Comparison of ENCODE assay signal across 8 cellular contexts in genomic region chr12:57458665-57459054, GRCh38. TPM values are rescaled to one million over a fixed set of nuclear protein-coding genes. Genes with fewer than 3 reads are reported as not detected.
DNase-seq lines count a peak whose midpoint lies in the region; ATAC-seq and TF ChIP-seq lines count a peak whose summit lies in the region.

No MANE protein-coding gene starts in this region.

- RAD21 ChIA-PET in HCT116 (lab: Charles Lee; ENCODE audit: low non-redundant PET in 1 of 2, low total read pairs in 2 of 2, uncharacterized antibody in 2 of 2, unreplicated experiment in 2 of 2) = interaction anchor here in 1 of 2 experiments (0.6 kb wide), 1 partner anchor 16 kb away, joined by 3 read pairs; no protein-coding TSS in a partner anchor

- no peak for TF ChIP-seq POLR2A in HCT116 (IDR thresholded peaks at IDR 0.05; ENCODE audit: borderline replicate concordance, extremely low read depth, insufficient read depth, insufficient read length)

- no peak for DNase-seq in HCT116 (ENCODE audit: low read depth, low spot score)
- no peak for DNase-seq in activated CD4-positive, alpha-beta memory T cell treated with anti-CD3 and anti-CD28 coated beads for 36 hours
- DNase-seq in right cardiac atrium = peak in 1 of 3 donors; percentile 55
- no peak for DNase-seq in smooth muscle cell (lab: John Stamatoyannopoulos, UW; ENCODE audit: unreplicated experiment)
- no peak for DNase-seq in effector CD4-positive, alpha-beta T cell
- DNase-seq in SHP77 (lab: John Stamatoyannopoulos, UW) = no peak

- H4K20me1 ChIP-seq in HCT116 (ENCODE audit: insufficient read depth) (no peaks in the 10 kb centered on the region), smooth muscle cell (ENCODE audit: low read depth) (no peaks in the 10 kb centered on the region)

- no peaks in the 10 kb centered on the region for H3K9me2 ChIP-seq in HCT116 (ENCODE audit: insufficient read depth)

- peak overlapping the region; percentile 57; the same call in 1 of the 2 replicates for H3K9ac ChIP-seq in HCT116 (ENCODE audit: low read length)
- H3K9ac ChIP-seq in smooth muscle cell (ENCODE audit: low read depth) = peak overlapping the region; percentile 66

- H3K36me3 ChIP-seq in HCT116 (ENCODE audit: control insufficient read depth in 1 of 2, insufficient read depth in 2 of 2, low read length in 2 of 2) (no peaks in the 10 kb centered on the region), smooth muscle cell (ENCODE audit: low read depth) (no peaks in the 10 kb centered on the region)

- peak overlapping the region; percentile 94 for H2AFZ ChIP-seq in HCT116 (ENCODE audit: low read depth, low read length, poor library complexity, severe bottlenecking)
- H2AFZ ChIP-seq in smooth muscle cell (ENCODE audit: low read depth) = peak overlapping the region; percentile 77

- peak overlapping the region; percentile 89 for H3K4me3 Mint-ChIP-seq in activated CD4-positive, alpha-beta memory T cell treated with anti-CD3 and anti-CD28 coated beads for 36 hours

- no peaks in the 10 kb centered on the region for H3K9me3 ChIP-seq in HCT116 (ENCODE audit: control insufficient read depth in 1 of 2, insufficient read depth in 1 of 2, low read depth in 1 of 2, low read length in 2 of 2)
- H3K9me3 ChIP-seq in right cardiac atrium (ENCODE audit: control insufficient read depth, low read length) = no peaks in the 10 kb centered on the region
- H3K9me3 ChIP-seq in smooth muscle cell (replicated peaks; ENCODE audit: low read depth) = no peaks in the 10 kb centered on the region

- H3K4me3 ChIP-seq in HCT116 (replicated peaks in 1 of 2; ENCODE audit: low read depth in 1 of 2, low read length in 2 of 2) = peak overlapping the region; percentile 75
- H3K4me3 ChIP-seq in right cardiac atrium (ENCODE audit: low read length) = peak overlapping the region; percentile 54
- H3K4me3 ChIP-seq in smooth muscle cell = peak overlapping the region; percentile 73

- TSS peak; percentile 65 for BruUV-seq in HCT116 (replicated peaks; lab: Mats Ljungman, UMichigan)

- peaks cover 41% of the 10 kb centered on the region for H3K4me1 Mint-ChIP-seq in activated CD4-positive, alpha-beta memory T cell treated with anti-CD3 and anti-CD28 coated beads for 36 hours (ENCODE audit: low read depth)

- H3K27ac ChIP-seq in HCT116 (ENCODE audit: low read depth, low read length) = peak overlapping the region; percentile 65
- peak overlapping the region; percentile 71 for H3K27ac ChIP-seq in right cardiac atrium (ENCODE audit: low read length)
- peak overlapping the region; percentile 89 for H3K27ac ChIP-seq in smooth muscle cell (ENCODE audit: low read depth)

- H3K27me3 Mint-ChIP-seq in activated CD4-positive, alpha-beta memory T cell treated with anti-CD3 and anti-CD28 coated beads for 36 hours = peaks cover 5% of the 10 kb centered on the region

- H3K36me3 Mint-ChIP-seq in activated CD4-positive, alpha-beta memory T cell treated with anti-CD3 and anti-CD28 coated beads for 36 hours = no peaks in the 10 kb centered on the region

- H3F3A ChIP-seq in smooth muscle cell (ENCODE audit: low read depth) = peaks cover 10% of the 10 kb centered on the region

- no peak for TF ChIP-seq CTCF in HCT116 (IDR thresholded peaks at IDR 0.05 in 2 of 3, conservative IDR thresholded peaks at IDR 0.05 in 1 of 3; ENCODE audit: borderline replicate concordance in 1 of 3, insufficient read depth in 1 of 3, low read depth in 2 of 3, low read length in 2 of 3)
- no peak for TF ChIP-seq CTCF in smooth muscle cell (IDR thresholded peaks at IDR 0.05; ENCODE audit: borderline replicate concordance, insufficient read depth, poor library complexity, severe bottlenecking)

- H3K27ac Mint-ChIP-seq in activated CD4-positive, alpha-beta memory T cell treated with anti-CD3 and anti-CD28 coated beads for 36 hours = peak overlapping the region; percentile 92

- intact Hi-C loops in HCT116 (cut with micrococcal nuclease) (loop anchor here (2.0 kb wide), 1 partner anchor 28 kb away; no protein-coding TSS in a partner anchor), right cardiac atrium (cut with DNase I) (no loop called here)
- intact Hi-C loops in activated CD4-positive, alpha-beta memory T cell treated with anti-CD3 and anti-CD28 coated beads for 36 hours (cut with micrococcal nuclease) = loop anchor here (1.0 to 5.0 kb wide), 3 partner anchors 62 to 245 kb away; partner anchors contain the start of gene DDIT3

- POLR2A ChIA-PET in HCT116 (lab: Charles Lee) = interaction anchor here (1.0 to 1.7 kb wide), 2 partner anchors 10 to 245 kb away, joined by 4 to 6 read pairs; no protein-coding TSS in a partner anchor
- POLR2A ChIA-PET in activated CD4-positive, alpha-beta memory T cell treated with anti-CD3 and anti-CD28 coated beads for 36 hours (lab: Charles Lee) = interaction anchor here (0.8 to 2.4 kb wide), 3 partner anchors 19 to 206 kb away, joined by 3 to 10 read pairs (median 3); no protein-coding TSS in a partner anchor

- H3K9me3 Mint-ChIP-seq in activated CD4-positive, alpha-beta memory T cell treated with anti-CD3 and anti-CD28 coated beads for 36 hours = no peaks in the 10 kb centered on the region

- H3K4me2 ChIP-seq in HCT116 (ENCODE audit: low read length) (peak overlapping the region; percentile 99), smooth muscle cell (peak overlapping the region; percentile 100)

- peaks cover 38 to 68% of the 10 kb centered on the region in 2 experiments for H3K4me1 ChIP-seq in HCT116 (ENCODE audit: control insufficient read depth in 1 of 2, insufficient read depth in 2 of 2, low read length in 2 of 2)
- H3K4me1 ChIP-seq in right cardiac atrium (ENCODE audit: control insufficient read depth, insufficient read depth, low read length) = no peaks in the 10 kb centered on the region
- peaks cover 23% of the 10 kb centered on the region for H3K4me1 ChIP-seq in smooth muscle cell (ENCODE audit: low read depth)

- H3K27me3 ChIP-seq in HCT116 (ENCODE audit: insufficient read depth, low read length) = no peaks in the 10 kb centered on the region
- no peaks in the 10 kb centered on the region for H3K27me3 ChIP-seq in right cardiac atrium (ENCODE audit: control insufficient read depth, insufficient read depth)
- H3K27me3 ChIP-seq in smooth muscle cell (ENCODE audit: low read depth) = no peaks in the 10 kb centered on the region

- ATAC-seq in HCT116 = no peak
- ATAC-seq in right cardiac atrium = no peak
- no peak for ATAC-seq in HG03135 (IDR thresholded peaks at IDR 0.05; ENCODE audit: unreplicated experiment)
- ATAC-seq in GM21786 (IDR thresholded peaks at IDR 0.05; ENCODE audit: unreplicated experiment) = no peak

- CTCF ChIA-PET in HCT116 (lab: Charles Lee) = interaction anchor here (0.6 to 1.7 kb wide), 15 partner anchors 8 to 389 kb away, joined by 3 to 11 read pairs (median 4); partner anchors contain the start of genes DCTN2, LRP1 and SHMT2
- CTCF ChIA-PET in activated CD4-positive, alpha-beta memory T cell treated with anti-CD3 and anti-CD28 coated beads for 36 hours (lab: Charles Lee) = interaction anchor here (0.6 to 2.4 kb wide), 61 partner anchors 8 to 428 kb away, joined by 3 to 31 read pairs (median 4); partner anchors contain the start of genes ARHGAP9, B4GALNT1, DCTN2 and INHBC

- 23% methylated on average over 3 of the region's 3 CpGs for WGBS in right cardiac atrium
- 36% methylated on average over 3 of the region's 3 CpGs for WGBS in smooth muscle cell (ENCODE audit: low lambda C conversion rate)

- no peak for TF ChIP-seq RAD21 in HCT116 (IDR thresholded peaks at IDR 0.05; ENCODE audit: low read depth)

- no peaks in the 10 kb centered on the region for H3K79me2 ChIP-seq in HCT116 (ENCODE audit: insufficient read depth, low read length)
- peaks cover 10% of the 10 kb centered on the region for H3K79me2 ChIP-seq in smooth muscle cell (ENCODE audit: low read depth)

TF ChIP-seq in HCT116, 20 proteins besides CTCF, POLR2A, EP300 and RAD21 (continues in another document):
- TF ChIP-seq TCF7L2 (IDR thresholded peaks at IDR 0.05; ENCODE audit: borderline replicate concordance, extremely low read depth, insufficient read depth, insufficient read length) (no peak), ZFX (IDR thresholded peaks at IDR 0.05) (no peak), EGR1 (IDR thresholded peaks at IDR 0.05; ENCODE audit: low read depth) (no peak)
- TF ChIP-seq, protein P1, sequence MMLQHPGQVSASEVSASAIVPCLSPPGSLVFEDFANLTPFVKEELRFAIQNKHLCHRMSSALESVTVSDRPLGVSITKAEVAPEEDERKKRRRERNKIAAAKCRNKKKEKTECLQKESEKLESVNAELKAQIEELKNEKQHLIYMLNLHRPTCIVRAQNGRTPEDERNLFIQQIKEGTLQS (IDR thresholded peaks at IDR 0.05) = no peak

RNA-seq across cellular contexts. Expression of gene GLI1, which starts 0.9 kb away (rescaled TPM):
- total RNA-seq in HCT116 (2021; ENCODE audit: unreplicated experiment) (6.4 TPM), right cardiac atrium (1 to 10 TPM; 1.6 to 3.1 (median 2.5) TPM), smooth muscle cell (1.4 and 1.5 TPM in 2 replicates)
- polyA plus RNA-seq in HCT116 (2012) = 1.6 and 2.5 TPM in 2 replicates
- under 1 TPM in 1 of 2 experiments, not detected in 1; 0.07 TPM for total RNA-seq in activated CD4-positive, alpha-beta memory T cell treated with anti-CD3 and anti-CD28 coated beads for 36 hours
- polyA plus RNA-seq in right cardiac atrium (0.59 TPM), smooth muscle cell (0.50 and 1.2 TPM in 2 replicates)

RNA-seq across cellular contexts. Expression of gene INHBE, which starts 3.6 kb away (rescaled TPM):
- 0.89 TPM for total RNA-seq in HCT116 (2021; ENCODE audit: unreplicated experiment)
- 1.9 and 2.5 TPM in 2 replicates for polyA plus RNA-seq in HCT116 (2012)
- total RNA-seq in activated CD4-positive, alpha-beta memory T cell treated with anti-CD3 and anti-CD28 coated beads for 36 hours = under 1 TPM; 0.34 to 0.69 TPM
- not detected for total RNA-seq in right cardiac atrium
- polyA plus RNA-seq in right cardiac atrium = not detected
- 5.4 and 11.5 TPM in 2 replicates for total RNA-seq in smooth muscle cell
- polyA plus RNA-seq in smooth muscle cell = 2.1 and 2.3 TPM in 2 replicates

RNA-seq across cellular contexts. Expression of gene ARHGAP9, which starts 21.0 kb away (rescaled TPM):
- total RNA-seq in HCT116 (2021; ENCODE audit: unreplicated experiment) (0.84 TPM), right cardiac atrium (10 to 100 TPM in 1 of 4 donors, 1 to 10 TPM in 3; 4.8 to 10.2 (median 7.5) TPM), smooth muscle cell (1.3 TPM in 1 of 2 replicates, not detected in the other)
- 0.46 and 0.62 TPM in 2 replicates for polyA plus RNA-seq in HCT116 (2012)
- total RNA-seq in activated CD4-positive, alpha-beta memory T cell treated with anti-CD3 and anti-CD28 coated beads for 36 hours = 10 to 100 TPM; 78.9 to 88.4 TPM
- polyA plus RNA-seq in right cardiac atrium (3.0 TPM), smooth muscle cell (not detected in 2 replicates)

RNA-seq across cellular contexts. Expression of gene INHBC, which starts 24.1 kb away (rescaled TPM):
- total RNA-seq in HCT116 (2021; ENCODE audit: unreplicated experiment) (0.20 TPM), right cardiac atrium (not detected), smooth muscle cell (not detected in 2 replicates)
- 0.36 and 0.44 TPM in 2 replicates for polyA plus RNA-seq in HCT116 (2012)
- total RNA-seq in activated CD4-positive, alpha-beta memory T cell treated with anti-CD3 and anti-CD28 coated beads for 36 hours = not detected
- polyA plus RNA-seq in right cardiac atrium (not detected), smooth muscle cell (0.42 TPM in 1 of 2 replicates, not detected in the other)

RNA-seq across cellular contexts. Expression of gene R3HDM2, which starts 27.8 kb away (rescaled TPM):
- total RNA-seq in HCT116 (2021; ENCODE audit: unreplicated experiment) (45.4 TPM), right cardiac atrium (10 to 100 TPM; 68.3 to 85.2 (median 76.5) TPM), smooth muscle cell (10.4 and 16.0 TPM in 2 replicates)
- 38.6 and 41.8 TPM in 2 replicates for polyA plus RNA-seq in HCT116 (2012)
- 10 to 100 TPM; 42.2 to 51.4 TPM for total RNA-seq in activated CD4-positive, alpha-beta memory T cell treated with anti-CD3 and anti-CD28 coated beads for 36 hours
- polyA plus RNA-seq in right cardiac atrium (23.1 TPM), smooth muscle cell (12.2 and 17.2 TPM in 2 replicates)

Comparison
In these comparisons a context has a peak if more than half of its experiments do, and no peak if none do; other contexts are left out.
1. RNA of gene ARHGAP9, which starts 21.0 kb away (total RNA-seq): 78.9 to 88.4 TPM in activated CD4-positive, alpha-beta memory T cell treated with anti-CD3 and anti-CD28 coated beads for 36 hours; 4.8 to 10.2 TPM in right cardiac atrium, 1.3 TPM in smooth muscle cell and 0.84 TPM in HCT116 (single experiment); every median in the first group is over 4 times any median in the second.
2. intact Hi-C loops: an anchor here in HCT116 (2.0 kb wide) and activated CD4-positive, alpha-beta memory T cell treated with anti-CD3 and anti-CD28 coated beads for 36 hours (1.0 to 5.0 kb wide); none called in right cardiac atrium.
3. Peak in every context shown above with its lines, with median percentiles within 50 percentile points of each other: H3K27ac ChIP-seq and H3K4me3 ChIP-seq.